In genomic region chr2:156398176-156398575, GRCh38 we compare ENCODE assay signal across 18 cellular contexts. TPM values are rescaled to one million over a fixed set of nuclear protein-coding genes. Genes with fewer than 3 reads are reported as not detected.
DNase-seq lines count a peak whose midpoint lies in the region; ATAC-seq and TF ChIP-seq lines count a peak whose summit lies in the region.
"Had no signal": no experiment of that assay in that cellular context is flagged by ENCODE, and none has a peak within 500 bp of the region (broad histone marks: within the 10 kb centered on the region; RNA-seq: fewer than 3 reads in every experiment).

No MANE protein-coding gene starts in this region.

- peaks cover 3% of the 10 kb centered on the region for H3K9me3 Mint-ChIP-seq in activated CD4-positive, alpha-beta T cell treated with anti-CD3 and anti-CD28 coated beads, Interleukin-2, amount 10 ng/mL, durations not matched to agents 7 days and 5 days
- H3K9me3 Mint-ChIP-seq in CD4-positive, alpha-beta T cell: no peaks in the 10 kb centered on the region
- H3K9me3 Mint-ChIP-seq in naive thymus-derived CD4-positive, alpha-beta T cell: peaks cover 0 to 10% (median 0%) of the 10 kb centered on the region in 11 donors

- H3K27me3 Mint-ChIP-seq in activated CD4-positive, alpha-beta T cell treated with anti-CD3 and anti-CD28 coated beads, Interleukin-2, amount 10 ng/mL, durations not matched to agents 7 days and 5 days: peaks cover 5% of the 10 kb centered on the region
- peaks cover 16% of the 10 kb centered on the region for H3K27me3 Mint-ChIP-seq in CD4-positive, alpha-beta T cell
- H3K27me3 Mint-ChIP-seq in naive thymus-derived CD4-positive, alpha-beta T cell: peaks cover 0 to 6% (median 0%) of the 10 kb centered on the region in 5 donors

- H3K79me2 ChIP-seq in OCI-LY3 (ENCODE audit: low read length): no peaks in the 10 kb centered on the region

- POLR2A ChIA-PET in activated CD4-positive, alpha-beta T cell treated with anti-CD3 and anti-CD28 coated beads, Interleukin-2, amount 10 ng/mL, durations not matched to agents 7 days and 5 days (lab: Charles Lee): no interaction called here
- POLR2A ChIA-PET in CD4-positive, alpha-beta T cell (lab: Charles Lee): interaction anchor here (3.9 kb wide), 1 partner anchor 65 kb away, joined by 69 read pairs; the partner anchor contains the start of gene NR4A2
- POLR2A ChIA-PET in naive thymus-derived CD4-positive, alpha-beta T cell (lab: Charles Lee): interaction anchor here (0.7 kb wide), 1 partner anchor 50 kb away, joined by 4 read pairs; no protein-coding TSS in a partner anchor

- no peaks in the 10 kb centered on the region for H3K9me3 ChIP-seq in CD4-positive, alpha-beta T cell (ENCODE audit: control insufficient read depth, low read length)
- no peaks in the 10 kb centered on the region for H3K9me3 ChIP-seq in OCI-LY3 (ENCODE audit: insufficient read depth, low read length)
- no peaks in the 10 kb centered on the region for H3K9me3 ChIP-seq in naive thymus-derived CD4-positive, alpha-beta T cell (ENCODE audit: control insufficient read depth in 2 of 3, low read length in 3 of 3)

- TF ChIP-seq CTCF in CD4-positive, alpha-beta T cell (IDR thresholded peaks at IDR 0.05): no peak
- no peak for TF ChIP-seq CTCF in OCI-LY3 (IDR thresholded peaks at IDR 0.05; ENCODE audit: low read depth, low read length)
- no peak for TF ChIP-seq CTCF in omental fat pad (IDR thresholded peaks at IDR 0.05)

- H3K36me3 ChIP-seq in OCI-LY3 (replicated peaks; ENCODE audit: low read depth, low read length): no peaks in the 10 kb centered on the region
- peaks cover 0 to 7% (median 0%) of the 10 kb centered on the region in 3 experiments for H3K36me3 ChIP-seq in naive thymus-derived CD4-positive, alpha-beta T cell (ENCODE audit: control insufficient read depth in 2 of 3, insufficient read depth in 3 of 3, low read length in 3 of 3)

- no peak for ATAC-seq in CD4-positive, alpha-beta T cell (ENCODE audit: poor library complexity)
- no peak for ATAC-seq in naive thymus-derived CD4-positive, alpha-beta T cell
- ATAC-seq in omental fat pad (ENCODE audit: low FRiP score): no peak

- H3K27me3 ChIP-seq in CD4-positive, alpha-beta T cell (ENCODE audit: control insufficient read depth, insufficient read depth, low read length): no peaks in the 10 kb centered on the region
- H3K27me3 ChIP-seq in OCI-LY3 (ENCODE audit: low read depth, low read length): no peaks in the 10 kb centered on the region; the same call in 1 of the 2 replicates
- H3K27me3 ChIP-seq in naive thymus-derived CD4-positive, alpha-beta T cell (ENCODE audit: control insufficient read depth in 2 of 2, insufficient read depth in 2 of 2, low read length in 2 of 2): no peaks in the 10 kb centered on the region

- intact Hi-C loops in CD4-positive, alpha-beta T cell (cut with DNase I, micrococcal nuclease): loop anchor here in 1 of 2 experiments (2.0 to 5.0 kb wide), 2 partner anchors 53 to 1224 kb away; no protein-coding TSS in a partner anchor
- intact Hi-C loops in naive thymus-derived CD4-positive, alpha-beta T cell (cut with micrococcal nuclease): no loop called here

- CTCF ChIA-PET in activated CD4-positive, alpha-beta T cell treated with anti-CD3 and anti-CD28 coated beads, Interleukin-2, amount 10 ng/mL, durations not matched to agents 7 days and 5 days (lab: Charles Lee): interaction anchor here (1.0 to 2.3 kb wide), 2 partner anchors 63 to 192 kb away, joined by 3 to 8 read pairs; no protein-coding TSS in a partner anchor
- CTCF ChIA-PET in CD4-positive, alpha-beta T cell (lab: Charles Lee): interaction anchor here (0.7 kb wide), 1 partner anchor 69 kb away, joined by 3 read pairs; no protein-coding TSS in a partner anchor
- CTCF ChIA-PET in naive thymus-derived CD4-positive, alpha-beta T cell (lab: Charles Lee): interaction anchor here (0.6 kb wide), 1 partner anchor 68 kb away, joined by 3 read pairs; no protein-coding TSS in a partner anchor

- peak overlapping the region; percentile 96 for H3K4me2 ChIP-seq in OCI-LY3 (ENCODE audit: low read length)

- H3K36me3 Mint-ChIP-seq in activated CD4-positive, alpha-beta T cell treated with anti-CD3 and anti-CD28 coated beads, Interleukin-2, amount 10 ng/mL, durations not matched to agents 7 days and 5 days (ENCODE audit: low read depth): peaks cover 2% of the 10 kb centered on the region
- peaks cover 20% of the 10 kb centered on the region for H3K36me3 Mint-ChIP-seq in CD4-positive, alpha-beta T cell (ENCODE audit: low read depth)
- H3K36me3 Mint-ChIP-seq in naive thymus-derived CD4-positive, alpha-beta T cell: peaks cover 0 to 6% (median 0%) of the 10 kb centered on the region in 5 donors

- H3K9ac ChIP-seq in OCI-LY3 (ENCODE audit: low read length): no peak overlapping the region

- peak overlapping the region; percentile 31 for H3K27ac Mint-ChIP-seq in activated CD4-positive, alpha-beta T cell treated with anti-CD3 and anti-CD28 coated beads, Interleukin-2, amount 10 ng/mL, durations not matched to agents 7 days and 5 days
- H3K27ac Mint-ChIP-seq in CD4-positive, alpha-beta T cell: peak overlapping the region; percentile 99
- peak overlapping the region in 4 of 9 donors; percentile 5 to 60 (median 46) for H3K27ac Mint-ChIP-seq in naive thymus-derived CD4-positive, alpha-beta T cell

- H2AFZ ChIP-seq in OCI-LY3 (ENCODE audit: low read depth, low read length): no peak overlapping the region

- no peak for DNase-seq in activated CD4-positive, alpha-beta T cell treated with anti-CD3 and anti-CD28 coated beads, Interleukin-2, amount 10 ng/mL, durations not matched to agents 7 days and 5 days
- DNase-seq in activated CD4-positive, alpha-beta T cell treated with anti-CD3 and anti-CD28 coated beads for 4 hours: no peak
- DNase-seq in CD4-positive, alpha-beta T cell: peak in 1 of 10 experiments; percentile 3
- no peak for DNase-seq in naive thymus-derived CD4-positive, alpha-beta T cell
- DNase-seq in omental fat pad (ENCODE audit: low spot score) (no peak), iPS-NIHi7 (ENCODE audit: extremely low spot score) (no peak), HCEC 1CT (no peak)
- DNase-seq: 8988T, COR-L47, EL, Karpas-422, MM.1S, NCI-H1105, NCI-H1694, NCI-H510A treated with DMSO at 0.1 percent for 48 hours, NCI-H82, SHP77 had no signal

- no peak overlapping the region for H3K4me3 ChIP-seq in OCI-LY3 (ENCODE audit: low read length)
- H3K4me3 ChIP-seq in naive thymus-derived CD4-positive, alpha-beta T cell (ENCODE audit: low read length): no peak overlapping the region

- H3K27ac ChIP-seq in CD4-positive, alpha-beta T cell (ENCODE audit: low read depth, low read length): no peak overlapping the region
- no peak overlapping the region for H3K27ac ChIP-seq in OCI-LY3 (ENCODE audit: low read length)
- H3K27ac ChIP-seq in naive thymus-derived CD4-positive, alpha-beta T cell (ENCODE audit: low read depth, low read length): no peak overlapping the region

- peaks cover 36% of the 10 kb centered on the region for H3K4me1 Mint-ChIP-seq in activated CD4-positive, alpha-beta T cell treated with anti-CD3 and anti-CD28 coated beads, Interleukin-2, amount 10 ng/mL, durations not matched to agents 7 days and 5 days
- peaks cover 28% of the 10 kb centered on the region for H3K4me1 Mint-ChIP-seq in CD4-positive, alpha-beta T cell (ENCODE audit: low read depth)
- H3K4me1 Mint-ChIP-seq in naive thymus-derived CD4-positive, alpha-beta T cell: peaks cover 16 to 39% (median 23%) of the 10 kb centered on the region in 7 donors

- H4K20me1 ChIP-seq in OCI-LY3 (ENCODE audit: insufficient read depth, low read length): no peaks in the 10 kb centered on the region; the same call in 1 of the 2 replicates

- H3K4me1 ChIP-seq in OCI-LY3 (ENCODE audit: low read length): peaks cover 53% of the 10 kb centered on the region
- peaks cover 5 to 6% of the 10 kb centered on the region in 2 donors for H3K4me1 ChIP-seq in naive thymus-derived CD4-positive, alpha-beta T cell (ENCODE audit: control insufficient read depth in 2 of 2, insufficient read depth in 2 of 2, low read length in 2 of 2)

- H3K4me3 Mint-ChIP-seq in activated CD4-positive, alpha-beta T cell treated with anti-CD3 and anti-CD28 coated beads, Interleukin-2, amount 10 ng/mL, durations not matched to agents 7 days and 5 days: no peak overlapping the region
- peak overlapping the region; percentile 76 for H3K4me3 Mint-ChIP-seq in CD4-positive, alpha-beta T cell
- peak overlapping the region in 8 of 10 donors; percentile 21 to 93 (median 54) for H3K4me3 Mint-ChIP-seq in naive thymus-derived CD4-positive, alpha-beta T cell

RNA-seq across cellular contexts. Expression of gene GPD2, which starts 38.0 kb away (rescaled TPM):
- total RNA-seq in activated CD4-positive, alpha-beta T cell treated with anti-CD3 and anti-CD28 coated beads, Interleukin-2, amount 10 ng/mL, durations not matched to agents 7 days and 5 days: 10 to 100 TPM; 17.2 to 17.3 TPM
- 1 to 10 TPM; 6.2 to 6.7 TPM for total RNA-seq in CD4-positive, alpha-beta T cell
- total RNA-seq in naive thymus-derived CD4-positive, alpha-beta T cell: 10 to 100 TPM in 4 of 5 experiments, 1 to 10 TPM in 1; 7.8 to 17.1 (median 11.6) TPM
- polyA plus RNA-seq in naive thymus-derived CD4-positive, alpha-beta T cell: 1 to 10 TPM; 2.9 to 8.0 TPM
- 10 to 100 TPM; 38.7 to 62.9 (median 40.7) TPM for total RNA-seq in omental fat pad
